ENCODE assay signal across 20 cellular contexts in genomic region chr1:196271212-196271947, GRCh38.
DNase-seq lines count a peak whose midpoint lies in the region; ATAC-seq and TF ChIP-seq lines count a peak whose summit lies in the region.
"Had no signal": no experiment of that assay in that cellular context is flagged by ENCODE, and none has a peak within 500 bp of the region (broad histone marks: within the 10 kb centered on the region; RNA-seq: fewer than 3 reads in every experiment).

No MANE protein-coding gene starts in this region.

- H3K27me3 ChIP-seq in KMS-11 (ENCODE audit: insufficient read depth, low read depth) = no peaks in the 10 kb centered on the region
- no peaks in the 10 kb centered on the region for H3K27me3 ChIP-seq in osteoblast (ENCODE audit: insufficient read depth, low read length)
- H3K27me3 ChIP-seq: transverse colon had no signal

- H3K79me2 ChIP-seq in KMS-11 (ENCODE audit: insufficient read depth, low read depth) (no peaks in the 10 kb centered on the region), osteoblast (ENCODE audit: insufficient read depth, low read length) (no peaks in the 10 kb centered on the region)

- TF ChIP-seq CTCF in KMS-11 (conservative IDR thresholded peaks at IDR 0.05; ENCODE audit: low read depth, low read length) (no peak), osteoblast (IDR thresholded peaks at IDR 0.05; ENCODE audit: extremely low read depth, low read depth, low read length) (no peak)

- peak overlapping the region; percentile 44; the same call in 1 of the 2 replicates for H3K27ac ChIP-seq in KMS-11
- H3K27ac ChIP-seq in osteoblast (ENCODE audit: low read depth, low read length) = no peak overlapping the region
- H3K27ac ChIP-seq: transverse colon had no signal

- H4K20me1 ChIP-seq in KMS-11 (ENCODE audit: insufficient read depth) (no peaks in the 10 kb centered on the region), osteoblast (ENCODE audit: insufficient read depth, low read length) (no peaks in the 10 kb centered on the region)

- H3K4me1 ChIP-seq in KMS-11 (ENCODE audit: low read depth, poor library complexity, severe bottlenecking) = peaks cover 10% of the 10 kb centered on the region
- H3K4me1 ChIP-seq in osteoblast (ENCODE audit: insufficient read depth, low read length) = no peaks in the 10 kb centered on the region
- H3K4me1 ChIP-seq: transverse colon had no signal

- H3K9ac ChIP-seq in KMS-11 = peak overlapping the region; percentile 54

- H3K36me3 ChIP-seq in KMS-11 (ENCODE audit: insufficient read depth) = no peaks in the 10 kb centered on the region
- no peaks in the 10 kb centered on the region for H3K36me3 ChIP-seq in osteoblast (ENCODE audit: insufficient read depth, low read length)
- H3K36me3 ChIP-seq: transverse colon had no signal

- H3K9me3 ChIP-seq in osteoblast (ENCODE audit: low read depth, low read length) = no peaks in the 10 kb centered on the region
- H3K9me3 ChIP-seq: transverse colon had no signal

- H3K4me3 ChIP-seq in KMS-11 (IDR thresholded peaks at IDR 0.05; ENCODE audit: insufficient read depth, low read depth, low read length) (peak overlapping the region; percentile 46), osteoblast (ENCODE audit: insufficient read depth, low read length) (no peak overlapping the region)
- H3K4me3 ChIP-seq: transverse colon had no signal

- H3K4me2 ChIP-seq in KMS-11 (peak overlapping the region; percentile 96), osteoblast (ENCODE audit: insufficient read depth, low read length) (peak overlapping the region; percentile 57)

- peak overlapping the region; percentile 90 for H2AFZ ChIP-seq in KMS-11 (ENCODE audit: low read depth)
- peak overlapping the region; percentile 41 for H2AFZ ChIP-seq in osteoblast (ENCODE audit: low read length)

- DNase-seq in RPMI7951 (ENCODE audit: low read depth) = peak; percentile 13
- no peak for DNase-seq in osteoblast (ENCODE audit: insufficient read length, low spot score, missing footprints)
- no peak for DNase-seq in inferior parietal cortex (ENCODE audit: extremely low spot score)
- DNase-seq: activated CD4-positive, alpha-beta T cell treated with anti-CD3 and anti-CD28 coated beads for 1 hour; activated CD8-positive, alpha-beta memory T cell treated with anti-CD3 and anti-CD28 coated beads for 24 hours; activated T-cell treated with anti-CD3 and anti-CD28 coated beads, Interleukin-2, amount 50 U/mL, for 24 hours; amniotic stem cell; CD4-positive, alpha-beta T cell; head of caudate nucleus; left colon; NCI-H1092 treated with DMSO at 0.1 percent for 48 hours; NCI-H446; stimulated activated CD4-positive, alpha-beta T cell treated with anti-CD3 and anti-CD28 coated beads, Interleukin-4, amount 100 ng/mL, for 24 hours; transverse colon had no signal

- peak; percentile 49 for ATAC-seq in GM19463 (IDR thresholded peaks at IDR 0.05; ENCODE audit: unreplicated experiment)
- ATAC-seq in GM19351 (IDR thresholded peaks at IDR 0.05; ENCODE audit: unreplicated experiment) = no peak
- no peak for ATAC-seq in HG03139 (IDR thresholded peaks at IDR 0.05; ENCODE audit: unreplicated experiment)
- no peak for ATAC-seq in GM19023 (IDR thresholded peaks at IDR 0.05; ENCODE audit: unreplicated experiment)
- ATAC-seq: left colon, Right ventricle myocardium inferior had no signal
